ENCODE assay signal across 17 cellular contexts in the genomic region with DNA sequence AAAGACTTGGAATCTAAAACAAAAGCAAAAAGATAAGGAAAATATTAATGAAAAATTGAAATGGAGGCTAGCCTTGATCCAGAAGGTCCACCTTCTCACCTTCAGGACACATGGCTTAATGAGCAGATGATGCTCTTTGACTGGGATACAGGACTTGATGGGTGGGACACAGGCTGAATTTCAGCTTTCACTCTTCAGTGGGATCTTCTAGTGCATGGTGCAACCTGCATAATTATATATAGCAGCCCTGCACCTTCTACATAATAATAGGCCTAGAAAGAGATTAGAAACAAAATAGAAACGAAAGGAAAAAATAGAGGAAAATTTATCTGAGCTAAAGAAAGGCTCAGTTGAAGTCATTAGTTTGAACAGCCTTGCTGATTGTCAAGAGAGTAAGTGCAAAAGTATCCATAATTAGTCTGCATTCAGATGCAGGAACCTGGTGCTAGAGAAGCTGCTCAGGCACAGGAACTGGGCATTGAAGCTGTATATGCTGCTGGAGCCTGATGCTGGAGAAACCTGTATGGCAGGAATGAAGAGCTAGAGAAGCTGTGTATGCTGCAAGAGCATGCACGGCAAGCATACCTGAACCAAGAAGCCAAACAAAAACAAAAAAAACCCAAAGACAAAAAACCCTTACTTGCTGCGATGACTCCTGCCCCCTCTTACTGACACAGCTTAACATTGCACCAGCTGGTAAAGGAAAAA. TPM values are rescaled to one million over a fixed set of nuclear protein-coding genes. Genes with fewer than 3 reads are reported as not detected.
DNase-seq lines count a peak whose midpoint lies in the region; ATAC-seq, FAIRE-seq and TF ChIP-seq lines count a peak whose summit lies in the region.
"Had no signal": no experiment of that assay in that cellular context is flagged by ENCODE, and none has a peak within 500 bp of the region (broad histone marks: within the 10 kb centered on the region; RNA-seq: fewer than 3 reads in every experiment).

No MANE protein-coding gene starts in this region.

- WGBS in body of pancreas, 2 donors: 30% methylated on average over 3 of the region's 3 CpGs
- WGBS in HepG2 (ENCODE audit: low lambda C conversion rate): 87% methylated on average over 3 of the region's 3 CpGs

- no TSS peak for BruUV-seq in HepG2 (replicated peaks; lab: Mats Ljungman, UMichigan)

- intact Hi-C loops in body of pancreas (cut with DNase I): no loop called here
- intact Hi-C loops in HepG2 (cut with micrococcal nuclease; ENCODE audit: unreplicated experiment): no loop called here

- H3K4me1 ChIP-seq in CD8-positive, alpha-beta memory T cell (ENCODE audit: insufficient read depth, low read length): peaks cover 11% of the 10 kb centered on the region
- H3K4me1 ChIP-seq in body of pancreas: peaks cover 16% of the 10 kb centered on the region
- no peaks in the 10 kb centered on the region for H3K4me1 ChIP-seq in HepG2 (ENCODE audit: insufficient read depth, low read length)
- H3K4me1 ChIP-seq: BE2C had no signal

- DNase-seq in CD8-positive, alpha-beta memory T cell: no peak
- DNase-seq in HFFc6: no peak
- DNase-seq in body of pancreas: peak in 2 of 4 donors; percentile 12 to 29
- DNase-seq in HepG2 (ENCODE audit: low spot score): no peak
- no peak for DNase-seq in putamen (ENCODE audit: low spot score)
- no peak for DNase-seq in NCI-H510A treated with DMSO at 0.1 percent for 48 hours (lab: John Stamatoyannopoulos, UW)
- DNase-seq in NK-92 treated with Interleukin-12 subunit alpha and Interleukin-12 subunit beta, amount 100 ng/mL, for 24 hours (lab: John Stamatoyannopoulos, UW): no peak
- DNase-seq: activated CD4-positive, alpha-beta memory T cell treated with anti-CD3 and anti-CD28 coated beads, Interleukin-2, amount 10 ng/mL, durations not matched to agents 7 days and 5 days; activated naive CD4-positive, alpha-beta T cell treated with anti-CD3 and anti-CD28 coated beads for 36 hours; BE2C; GF-D8; left cardiac atrium; MM.1S; occipital lobe; T-helper 2 cell had no signal

- no peak for TF ChIP-seq CTCF in HFFc6 (IDR thresholded peaks at IDR 0.05)
- TF ChIP-seq CTCF in body of pancreas (IDR thresholded peaks at IDR 0.05): no peak
- no peak for TF ChIP-seq CTCF in HepG2 (CRISPR knock-in tag; IDR thresholded peaks at IDR 0.05)

- H3K9me3 ChIP-seq in CD8-positive, alpha-beta memory T cell (ENCODE audit: low read length): no peaks in the 10 kb centered on the region
- H3K9me3 ChIP-seq in body of pancreas (no peaks in the 10 kb centered on the region), HepG2 (ENCODE audit: low read length) (no peaks in the 10 kb centered on the region)
- H3K9me3 ChIP-seq: BE2C had no signal

- in situ Hi-C loops in HepG2 (cut with HindIII; ENCODE audit: extremely low pct_ligation_motif_present, low pct_unique_long_range_greater_than_20kb): no loop called here

- H3K27ac ChIP-seq in CD8-positive, alpha-beta memory T cell (ENCODE audit: low read depth, low read length): no peak overlapping the region
- H3K27ac ChIP-seq in body of pancreas: peak overlapping the region in 1 of 4 donors; percentile 13
- H3K27ac ChIP-seq in HepG2 (ENCODE audit: extremely low read length, insufficient read depth, low read length): no peak overlapping the region
- H3K27ac ChIP-seq: coronary artery had no signal

- no peaks in the 10 kb centered on the region for H3K27me3 ChIP-seq in CD8-positive, alpha-beta memory T cell (ENCODE audit: insufficient read depth, low read length, poor library complexity, severe bottlenecking)
- H3K27me3 ChIP-seq in body of pancreas (no peaks in the 10 kb centered on the region), HepG2 (ENCODE audit: control insufficient read depth in 1 of 2, insufficient read depth in 2 of 2, low read length in 2 of 2) (no peaks in the 10 kb centered on the region)
- H3K27me3 ChIP-seq: BE2C had no signal

- no peak overlapping the region for H3K9ac ChIP-seq in HepG2 (ENCODE audit: insufficient read depth, low read depth, low read length)

- POLR2A ChIA-PET in CD8-positive, alpha-beta memory T cell (lab: Charles Lee): interaction anchor here (0.7 kb wide), 1 partner anchor 9 kb away, joined by 4 read pairs; no protein-coding TSS in a partner anchor
- POLR2A ChIA-PET in HepG2 (lab: Yijun Ruan, JAX): no interaction called here

- CTCF ChIA-PET in CD8-positive, alpha-beta memory T cell (lab: Charles Lee): interaction anchor here (2.4 kb wide), 1 partner anchor 450 kb away, joined by 4 read pairs; no protein-coding TSS in a partner anchor
- CTCF ChIA-PET in HepG2 (lab: Yijun Ruan, JAX; ENCODE audit: low intra/inter-chr PET ratio, low total read pairs): no interaction called here

- H3K36me3 Mint-ChIP-seq in CD8-positive, alpha-beta memory T cell: peaks cover 0 to 7% (median 5%) of the 10 kb centered on the region in 3 donors
- H3K36me3 Mint-ChIP-seq in HFFc6 (ENCODE audit: low read depth): peaks cover 6% of the 10 kb centered on the region

- H3K27ac Mint-ChIP-seq in CD8-positive, alpha-beta memory T cell: peak overlapping the region in 5 of 8 donors; percentile 4 to 82 (median 30)
- peak overlapping the region; percentile 1; the same call in 1 of the 2 replicates for H3K27ac Mint-ChIP-seq in HFFc6
- H3K27ac Mint-ChIP-seq: activated CD4-positive, alpha-beta memory T cell treated with anti-CD3 and anti-CD28 coated beads, Interleukin-2, amount 10 ng/mL, durations not matched to agents 7 days and 5 days; activated naive CD4-positive, alpha-beta T cell treated with anti-CD3 and anti-CD28 coated beads for 36 hours had no signal

- no peak for TF ChIP-seq POLR2A in body of pancreas (IDR thresholded peaks at IDR 0.05)
- no peak for TF ChIP-seq POLR2A in HepG2 (IDR thresholded peaks at IDR 0.05; ENCODE audit: insufficient read depth in 1 of 2, low read depth in 2 of 2, low read length in 2 of 2)

- H3K27me3 Mint-ChIP-seq in CD8-positive, alpha-beta memory T cell: no peaks in the 10 kb centered on the region
- H3K27me3 Mint-ChIP-seq in HFFc6 (ENCODE audit: insufficient read depth): no peaks in the 10 kb centered on the region
- H3K27me3 Mint-ChIP-seq: activated CD4-positive, alpha-beta memory T cell treated with anti-CD3 and anti-CD28 coated beads, Interleukin-2, amount 10 ng/mL, durations not matched to agents 7 days and 5 days had no signal

- no peak for TF ChIP-seq EP300 in HepG2 (IDR thresholded peaks at IDR 0.05; ENCODE audit: low read depth in 2 of 2, low read length in 2 of 2)
- TF ChIP-seq EP300 in HepG2 (CRISPR knock-in tag; IDR thresholded peaks at IDR 0.05; ENCODE audit: borderline replicate concordance): no peak

- peaks cover 54% of the 10 kb centered on the region for H4K20me1 ChIP-seq in HepG2 (ENCODE audit: insufficient read depth, low read length)

- H3K4me1 Mint-ChIP-seq in CD8-positive, alpha-beta memory T cell: peaks cover 60 to 85% (median 76%) of the 10 kb centered on the region in 3 donors
- H3K4me1 Mint-ChIP-seq in HFFc6 (ENCODE audit: low read depth): peaks cover 16% of the 10 kb centered on the region

- H3K4me3 Mint-ChIP-seq in CD8-positive, alpha-beta memory T cell: no peak overlapping the region
- H3K4me3 Mint-ChIP-seq in HFFc6: no peak overlapping the region
- H3K4me3 Mint-ChIP-seq: activated CD4-positive, alpha-beta memory T cell treated with anti-CD3 and anti-CD28 coated beads, Interleukin-2, amount 10 ng/mL, durations not matched to agents 7 days and 5 days; activated naive CD4-positive, alpha-beta T cell treated with anti-CD3 and anti-CD28 coated beads for 36 hours had no signal

- H3K79me2 ChIP-seq in HepG2 (ENCODE audit: insufficient read depth, low read length): peaks cover 91% of the 10 kb centered on the region

- H3K4me3 ChIP-seq in CD8-positive, alpha-beta memory T cell (ENCODE audit: low read length): no peak overlapping the region
- H3K4me3 ChIP-seq in body of pancreas: no peak overlapping the region
- no peak overlapping the region for H3K4me3 ChIP-seq in HepG2 (replicated peaks in 1 of 3; ENCODE audit: insufficient read depth in 1 of 3, low read depth in 2 of 3, low read length in 3 of 3)
- H3K4me3 ChIP-seq: coronary artery had no signal

- no peak for FAIRE-seq in HepG2 (lab: Jason Lieb, UNC)

- TF ChIP-seq RAD21 in HepG2 (CRISPR knock-in tag; IDR thresholded peaks at IDR 0.05): no peak

- no peak overlapping the region for H3K4me2 ChIP-seq in HepG2 (ENCODE audit: low read depth, low read length)

- ATAC-seq in body of pancreas: peak; percentile 30
- ATAC-seq in HepG2: peak; percentile 30; the same call in 1 of the 3 replicates
- ATAC-seq in HG02610 (IDR thresholded peaks at IDR 0.05; ENCODE audit: unreplicated experiment): no peak
- ATAC-seq: left cardiac atrium had no signal

- H2AFZ ChIP-seq in HepG2 (ENCODE audit: low read length): no peak overlapping the region

- H3K36me3 ChIP-seq in CD8-positive, alpha-beta memory T cell (ENCODE audit: insufficient read depth, low read length): no peaks in the 10 kb centered on the region
- H3K36me3 ChIP-seq in body of pancreas (replicated peaks in 1 of 2; ENCODE audit: insufficient read depth in 1 of 2, low read depth in 2 of 2): no peaks in the 10 kb centered on the region
- 0 out of 5 replicates have a peak, but pooled peaks cover 0 to 8% of the 10 kb centered on the region in 2 experiments for H3K36me3 ChIP-seq in HepG2 (replicated peaks in 1 of 2; ENCODE audit: control insufficient read depth in 1 of 2, insufficient read depth in 2 of 2, low read length in 2 of 2)
- H3K36me3 ChIP-seq: BE2C had no signal

- H3K9me3 Mint-ChIP-seq in CD8-positive, alpha-beta memory T cell: no peaks in the 10 kb centered on the region
- H3K9me3 Mint-ChIP-seq in HFFc6: no peaks in the 10 kb centered on the region
- H3K9me3 Mint-ChIP-seq: activated CD4-positive, alpha-beta memory T cell treated with anti-CD3 and anti-CD28 coated beads, Interleukin-2, amount 10 ng/mL, durations not matched to agents 7 days and 5 days had no signal

RNA-seq across cellular contexts. Expression of a gene that starts 19.4 kb away (rescaled TPM):
- 10 to 100 TPM; 31.0 to 34.0 TPM for total RNA-seq in CD8-positive, alpha-beta memory T cell
- 21.8 TPM for polyA plus RNA-seq in CD8-positive, alpha-beta memory T cell
- 10 to 100 TPM; 31.9 to 44.7 (median 38.6) TPM for total RNA-seq in HFFc6 (2021; fragmentation: NEBNext Ultra II Directional; extraction: Animal tissue kit (Norgen Biotek cat#: 25700))
- total RNA-seq in body of pancreas (10 to 100 TPM; 25.1 to 29.3 TPM), HepG2 (2016; rRNA removed; fragmentation: Illumina TruSeq; extraction: Trizol) (43.5 and 75.4 TPM in 2 replicates)
- total RNA-seq in HepG2 (2016; cell fraction: cytosol; rRNA removed; fragmentation: Illumina TruSeq; extraction: Trizol; ENCODE audit: low read depth): 196 and 227 TPM in 2 replicates
- total RNA-seq in HepG2 (2016; cell fraction: insoluble cytoplasmic fraction; rRNA removed; fragmentation: Illumina TruSeq; extraction: Trizol): 44.4 and 68.0 TPM in 2 replicates
- total RNA-seq in HepG2 (2016; cell fraction: membrane; rRNA removed; fragmentation: Illumina TruSeq; extraction: Trizol): 54.9 and 65.8 TPM in 2 replicates
- total RNA-seq in HepG2 (2016; cell fraction: nucleus; rRNA removed; fragmentation: Illumina TruSeq; extraction: Trizol): 58.0 and 68.3 TPM in 2 replicates
- polyA plus RNA-seq in HepG2 (2011; rRNA removed): 32.3 and 33.6 TPM in 2 replicates
- polyA plus RNA-seq in HepG2 (2011; cell fraction: cytosol; rRNA removed): 14.1 and 18.4 TPM in 2 replicates
- 25.8 and 30.7 TPM in 2 replicates for polyA plus RNA-seq in HepG2 (2011; cell fraction: nucleus; rRNA removed)
- 21.2 and 22.6 TPM in 2 replicates for polyA plus RNA-seq in HepG2 (2012)
- 3.1 and 4.1 TPM in 2 replicates for polyA plus RNA-seq in HepG2 (2016; cell fraction: cytosol; fragmentation: Illumina TruSeq; extraction: Trizol; ENCODE audit: low read depth)
- polyA plus RNA-seq in HepG2 (2016; cell fraction: insoluble cytoplasmic fraction; fragmentation: Illumina TruSeq; extraction: Trizol; ENCODE audit: low read depth): 37.1 and 39.7 TPM in 2 replicates
- polyA plus RNA-seq in HepG2 (2016; cell fraction: membrane; fragmentation: Illumina TruSeq; extraction: Trizol; ENCODE audit: low read depth): 7.0 and 7.1 TPM in 2 replicates
- polyA plus RNA-seq in HepG2 (2016; cell fraction: nucleus; fragmentation: Illumina TruSeq; extraction: Trizol; ENCODE audit: insufficient read depth, low read depth): 28.0 and 32.6 TPM in 2 replicates
- polyA minus RNA-seq in HepG2 (2011; rRNA and poly(A)+ RNA removed; ENCODE audit: low replicate concordance): 115 and 131 TPM in 2 replicates
- 49.2 and 66.9 TPM in 2 replicates for polyA minus RNA-seq in HepG2 (2011; cell fraction: cytosol; rRNA and poly(A)+ RNA removed)
- polyA minus RNA-seq in HepG2 (2011; cell fraction: nucleus; rRNA and poly(A)+ RNA removed): 192 and 216 TPM in 2 replicates
